23 cellular contexts compared by ENCODE assay signal in genomic region chr6:168528457-168529095, GRCh38.
DNase-seq lines count a peak whose midpoint lies in the region; ATAC-seq, FAIRE-seq and TF ChIP-seq lines count a peak whose summit lies in the region.
"Had no signal": no experiment of that assay in that cellular context is flagged by ENCODE, and none has a peak within 500 bp of the region (broad histone marks: within the 10 kb centered on the region; RNA-seq: fewer than 3 reads in every experiment).

No MANE protein-coding gene starts in this region.

- H4K20me1 ChIP-seq in endothelial cell of umbilical vein (replicated peaks; ENCODE audit: control insufficient read depth, extremely low read depth, insufficient read depth, low read length) = no peaks in the 10 kb centered on the region

- H3K36me3 Mint-ChIP-seq in type B pancreatic cell = no peaks in the 10 kb centered on the region
- H3K36me3 Mint-ChIP-seq: activated CD4-positive, alpha-beta memory T cell treated with anti-CD3 and anti-CD28 coated beads for 36 hours; activated naive CD4-positive, alpha-beta T cell treated with anti-CD3 and anti-CD28 coated beads, Interleukin-2, amount 10 ng/mL, durations not matched to agents 7 days and 5 days had no signal

- H2AFZ ChIP-seq in endothelial cell of umbilical vein (ENCODE audit: low read depth, low read length) = no peak overlapping the region
- H2AFZ ChIP-seq: parathyroid adenoma had no signal

- H3K4me2 ChIP-seq in endothelial cell of umbilical vein (ENCODE audit: insufficient read depth, low read length) = peak overlapping the region; percentile 60

- H3K27ac ChIP-seq in endothelial cell of umbilical vein (ENCODE audit: insufficient read depth, low read depth, low read length) (peak overlapping the region; percentile 56), uterus (peak overlapping the region; percentile 81 to 86)
- H3K27ac ChIP-seq: body of pancreas, colonic mucosa, parathyroid adenoma, skin epidermis had no signal

- FAIRE-seq in endothelial cell of umbilical vein (lab: Jason Lieb, UNC) = peak; percentile 94
- FAIRE-seq: D721Med had no signal

- BruUV-seq in endothelial cell of umbilical vein (replicated peaks; lab: Mats Ljungman, UMichigan) = no TSS peak

- peaks cover 30% of the 10 kb centered on the region for H3K4me1 ChIP-seq in endothelial cell of umbilical vein (ENCODE audit: control insufficient read depth, extremely low read depth, insufficient read depth, low read length)
- H3K4me1 ChIP-seq in uterus = peaks cover 6 to 8% of the 10 kb centered on the region in 2 donors
- H3K4me1 ChIP-seq: colonic mucosa, parathyroid adenoma had no signal

- H3K36me3 ChIP-seq in endothelial cell of umbilical vein (ENCODE audit: control insufficient read depth in 2 of 2, extremely low read depth in 1 of 2, insufficient read depth in 2 of 2, low read length in 2 of 2) (no peaks in the 10 kb centered on the region), uterus (no peaks in the 10 kb centered on the region)
- H3K36me3 ChIP-seq: colonic mucosa had no signal

- no peaks in the 10 kb centered on the region for H3K9me3 Mint-ChIP-seq in type B pancreatic cell
- H3K9me3 Mint-ChIP-seq: activated CD4-positive, alpha-beta memory T cell treated with anti-CD3 and anti-CD28 coated beads for 36 hours; activated naive CD4-positive, alpha-beta T cell treated with anti-CD3 and anti-CD28 coated beads, Interleukin-2, amount 10 ng/mL, durations not matched to agents 7 days and 5 days; activated T-cell treated with anti-CD3 and anti-CD28 coated beads, Interleukin-2, amount 50 U/mL, for 24 hours; T-helper 1 cell treated with Interleukin-12 subunit alpha and Interleukin-12 subunit beta and Interleukin-4 antibody, amounts not matched to agents 30 μg/mL and 1 μg/mL, for 36 hours had no signal

- no peaks in the 10 kb centered on the region for H3K9me1 ChIP-seq in endothelial cell of umbilical vein (replicated peaks; ENCODE audit: control insufficient read depth, extremely low read depth, insufficient read depth, low read length)

- no peaks in the 10 kb centered on the region for H3K79me2 ChIP-seq in endothelial cell of umbilical vein (ENCODE audit: control insufficient read depth, insufficient read depth, low read length)
- H3K79me2 ChIP-seq: parathyroid adenoma had no signal

- DNase-seq in NAMALWA (ENCODE audit: low spot score) = peak; percentile 37
- peak; percentile 36 for DNase-seq in endothelial cell of umbilical vein (ENCODE audit: low read depth, low spot score)
- no peak for DNase-seq in uterus
- no peak for DNase-seq in mucosa of gallbladder (ENCODE audit: low spot score)
- no peak for DNase-seq in type B pancreatic cell (ENCODE audit: extremely low spot score, unreplicated experiment)
- DNase-seq: activated CD4-positive, alpha-beta memory T cell treated with anti-CD3 and anti-CD28 coated beads for 36 hours; activated naive CD4-positive, alpha-beta T cell treated with anti-CD3 and anti-CD28 coated beads, Interleukin-2, amount 10 ng/mL, durations not matched to agents 7 days and 5 days; activated T-cell treated with anti-CD3 and anti-CD28 coated beads, Interleukin-2, amount 50 U/mL, for 24 hours; body of pancreas; colonic mucosa; GDM1; left ventricle myocardium superior; NCI-H1092; NCI-H2107; NCI-H526 treated with DMSO at 0.1 percent for 48 hours; stimulated activated CD4-positive, alpha-beta T cell treated with anti-CD3 and anti-CD28 coated beads, Interleukin-4, amount 100 ng/mL, for 1 hour; testis had no signal

- peak overlapping the region; percentile 3 for H3K9ac ChIP-seq in endothelial cell of umbilical vein (replicated peaks; ENCODE audit: extremely low read depth, insufficient read depth, low read length)
- H3K9ac ChIP-seq: parathyroid adenoma had no signal

- intact Hi-C loops in endothelial cell of umbilical vein (cut with micrococcal nuclease) (no loop called here), uterus (cut with DNase I; ENCODE audit: low total_unique reads) (no loop called here)

- peak; percentile 60 for ATAC-seq in GM19397 (IDR thresholded peaks at IDR 0.05; ENCODE audit: unreplicated experiment)
- ATAC-seq in HG03196 (IDR thresholded peaks at IDR 0.05; ENCODE audit: unreplicated experiment) = no peak
- ATAC-seq: body of pancreas, left ventricle myocardium superior had no signal

- dilution Hi-C loops in endothelial cell of umbilical vein (cut with MboI; ENCODE audit: extremely low pct_ligation_motif_present, low sequenced_read_pairs) = no loop called here

- CTCF ChIA-PET in endothelial cell of umbilical vein (lab: Charles Lee) = no interaction called here

- no peak overlapping the region for H3K4me3 Mint-ChIP-seq in type B pancreatic cell
- H3K4me3 Mint-ChIP-seq: activated CD4-positive, alpha-beta memory T cell treated with anti-CD3 and anti-CD28 coated beads for 36 hours; activated naive CD4-positive, alpha-beta T cell treated with anti-CD3 and anti-CD28 coated beads, Interleukin-2, amount 10 ng/mL, durations not matched to agents 7 days and 5 days; activated T-cell treated with anti-CD3 and anti-CD28 coated beads, Interleukin-2, amount 50 U/mL, for 24 hours; T-helper 1 cell treated with Interleukin-12 subunit alpha and Interleukin-12 subunit beta and Interleukin-4 antibody, amounts not matched to agents 30 μg/mL and 1 μg/mL, for 36 hours had no signal

- POLR2A ChIA-PET in endothelial cell of umbilical vein (lab: Charles Lee) = no interaction called here

- H3K4me3 ChIP-seq in endothelial cell of umbilical vein (replicated peaks in 1 of 3; ENCODE audit: insufficient read depth in 1 of 3, low read depth in 1 of 3, low read length in 3 of 3) (peak overlapping the region in 1 of 3 experiments; percentile 18), uterus (no peak overlapping the region)
- H3K4me3 ChIP-seq: body of pancreas, colonic mucosa, skin epidermis, testis had no signal

- no peak for TF ChIP-seq POLR2A in endothelial cell of umbilical vein (IDR thresholded peaks at IDR 0.05; ENCODE audit: low read depth, low read length)
- no peak for TF ChIP-seq POLR2A in uterus (IDR thresholded peaks at IDR 0.05)

- H3K27ac Mint-ChIP-seq in type B pancreatic cell = no peak overlapping the region
- H3K27ac Mint-ChIP-seq: activated CD4-positive, alpha-beta memory T cell treated with anti-CD3 and anti-CD28 coated beads for 36 hours; activated naive CD4-positive, alpha-beta T cell treated with anti-CD3 and anti-CD28 coated beads, Interleukin-2, amount 10 ng/mL, durations not matched to agents 7 days and 5 days; activated T-cell treated with anti-CD3 and anti-CD28 coated beads, Interleukin-2, amount 50 U/mL, for 24 hours; T-helper 1 cell treated with Interleukin-12 subunit alpha and Interleukin-12 subunit beta and Interleukin-4 antibody, amounts not matched to agents 30 μg/mL and 1 μg/mL, for 36 hours had no signal

- H3K27me3 ChIP-seq in endothelial cell of umbilical vein (ENCODE audit: control insufficient read depth in 2 of 2, insufficient read depth in 2 of 2, low read length in 2 of 2) (no peaks in the 10 kb centered on the region), uterus (no peaks in the 10 kb centered on the region)
- H3K27me3 ChIP-seq: body of pancreas, colonic mucosa, testis had no signal

- peaks cover 6% of the 10 kb centered on the region for H3K4me1 Mint-ChIP-seq in type B pancreatic cell (ENCODE audit: unreplicated experiment)
- H3K4me1 Mint-ChIP-seq: activated naive CD4-positive, alpha-beta T cell treated with anti-CD3 and anti-CD28 coated beads, Interleukin-2, amount 10 ng/mL, durations not matched to agents 7 days and 5 days had no signal

- H3K27me3 Mint-ChIP-seq in type B pancreatic cell = peaks cover 8% of the 10 kb centered on the region
- H3K27me3 Mint-ChIP-seq: activated T-cell treated with anti-CD3 and anti-CD28 coated beads, Interleukin-2, amount 50 U/mL, for 24 hours had no signal

- H3K9me3 ChIP-seq in endothelial cell of umbilical vein (replicated peaks; ENCODE audit: control insufficient read depth, insufficient read depth, low read length) (no peaks in the 10 kb centered on the region), uterus (no peaks in the 10 kb centered on the region)
- H3K9me3 ChIP-seq: body of pancreas, colonic mucosa, testis had no signal

- no peak for TF ChIP-seq CTCF in endothelial cell of umbilical vein (IDR thresholded peaks at IDR 0.05; ENCODE audit: extremely low read depth in 1 of 2, insufficient read depth in 1 of 2, low read depth in 1 of 2, low read length in 2 of 2)
- TF ChIP-seq CTCF in uterus (IDR thresholded peaks at IDR 0.05) = no peak
- TF ChIP-seq CTCF in type B pancreatic cell (conservative IDR thresholded peaks at IDR 0.05) = no peak

TF ChIP-seq in endothelial cell of umbilical vein, 7 proteins besides CTCF, POLR2A, EP300 and RAD21:
- TF ChIP-seq MAX (IDR thresholded peaks at IDR 0.05; ENCODE audit: insufficient read depth, insufficient read length) = no peak
- TF ChIP-seq EZH2 (IDR thresholded peaks at IDR 0.05; ENCODE audit: borderline replicate concordance, low read depth, low read length, severe bottlenecking) = no peak
- no peak for TF ChIP-seq FOS (IDR thresholded peaks at IDR 0.05; ENCODE audit: borderline replicate concordance, insufficient read depth, low read length)
- TF ChIP-seq POLR2AphosphoS5 (IDR thresholded peaks at IDR 0.05; ENCODE audit: insufficient read depth, low read depth, low read length) = peak; percentile 31
- TF ChIP-seq MYC (IDR thresholded peaks at IDR 0.05; ENCODE audit: low read depth, low read length) = no peak
- peak; percentile 53 for TF ChIP-seq GATA2 (IDR thresholded peaks at IDR 0.05; ENCODE audit: insufficient read depth, insufficient read length, low read depth, low read length)
- no peak for TF ChIP-seq JUN (IDR thresholded peaks at IDR 0.05; ENCODE audit: borderline replicate concordance, insufficient read depth, insufficient read length, low read depth)
TF ChIP-seq in endothelial cell of umbilical vein: peak in this region for 2.

Comparison
In these comparisons a context has a peak if more than half of its experiments do, and no peak if none do; other contexts are left out.
1. DNase-seq: peak in NAMALWA (single experiment) and endothelial cell of umbilical vein (single experiment); none in uterus (0 of 2), mucosa of gallbladder (single experiment) and type B pancreatic cell (single experiment).